Comparison of ENCODE assay signal across 1 cellular context in genomic region chr19:34134190-34135032, GRCh38.
TF ChIP-seq lines count a peak whose summit lies in the region.

No MANE protein-coding gene starts in this region.

TF ChIP-seq in A549, 52 proteins besides CTCF, POLR2A, EP300 and RAD21 (continued from another document):
- TF ChIP-seq REST (IDR thresholded peaks at IDR 0.05) (no peak), FOXS1 (CRISPR knock-in tag; IDR thresholded peaks at IDR 0.05) (no peak), HES2 (IDR thresholded peaks at IDR 0.05) (no peak), CBX2 (IDR thresholded peaks at IDR 0.05; ENCODE audit: borderline replicate concordance, low read depth) (no peak), KDM5A (IDR thresholded peaks at IDR 0.05) (no peak; the same call in 1 of the 2 replicates), TFCP2L1 (CRISPR knock-in tag; IDR thresholded peaks at IDR 0.05) (peak; percentile 29; the same call in 1 of the 2 replicates), EHF (CRISPR knock-in tag; IDR thresholded peaks at IDR 0.05) (no peak), HDAC2 (IDR thresholded peaks at IDR 0.05) (no peak), CBX8 (IDR thresholded peaks at IDR 0.05) (no peak), HOXB13 (CRISPR knock-in tag; IDR thresholded peaks at IDR 0.05; ENCODE audit: low read depth) (no peak), ZFP36 (IDR thresholded peaks at IDR 0.05; ENCODE audit: borderline replicate concordance, partially characterized antibody) (no peak), FOSL2 (IDR thresholded peaks at IDR 0.05) (no peak), FOSL2 (CRISPR knock-in tag; IDR thresholded peaks at IDR 0.05) (peak; percentile 47), JUNB (IDR thresholded peaks at IDR 0.05) (no peak), PBX3 (IDR thresholded peaks at IDR 0.05) (peak; percentile 62; the same call in 1 of the 2 replicates), CEBPB (IDR thresholded peaks at IDR 0.05) (peak; percentile 64 to 76; a peak in 3 of 4 replicates), MAX (IDR thresholded peaks at IDR 0.05) (peak; percentile 87), RCOR1 (IDR thresholded peaks at IDR 0.05; ENCODE audit: low read depth, low read length) (no peak), ESRRA (IDR thresholded peaks at IDR 0.05; ENCODE audit: borderline replicate concordance, low read length) (no peak), BCL3 (IDR thresholded peaks at IDR 0.05) (peak; percentile 99), ZSCAN20 (CRISPR knock-in tag; IDR thresholded peaks at IDR 0.05) (no peak), CHD2 (IDR thresholded peaks at IDR 0.05; ENCODE audit: low read length, partially characterized antibody) (no peak)
